1 cellular context compared by ENCODE assay signal in the genomic region with DNA sequence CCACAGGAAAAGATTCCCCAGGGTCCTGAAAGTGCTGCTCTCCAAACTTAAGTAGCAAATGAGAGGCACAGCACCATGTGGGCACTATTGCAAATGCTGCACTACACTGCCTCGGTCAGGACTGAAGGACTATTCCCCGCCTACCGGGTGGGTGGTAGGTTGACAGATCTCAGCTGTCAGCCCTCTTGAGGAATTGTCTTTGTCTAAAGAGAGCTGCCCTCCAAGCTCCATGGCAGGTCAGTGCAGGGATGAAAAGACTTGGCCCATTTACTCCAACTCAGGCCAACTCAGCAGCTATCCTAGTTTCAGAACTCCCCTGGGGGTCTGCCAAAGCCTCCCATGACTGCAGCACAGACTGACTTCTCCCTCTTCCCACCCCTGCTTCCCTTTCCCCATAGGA.
TF ChIP-seq lines count a peak whose summit lies in the region.

No MANE protein-coding gene starts in this region.

TF ChIP-seq in HepG2, 621 proteins besides CTCF, POLR2A, EP300 and RAD21:
- TF ChIP-seq ZFP37 (CRISPR knock-in tag; IDR thresholded peaks at IDR 0.05; ENCODE audit: borderline replicate concordance) (no peak), MAF1 (CRISPR knock-in tag; IDR thresholded peaks at IDR 0.05; ENCODE audit: borderline replicate concordance) (no peak), GATAD2A (CRISPR knock-in tag; IDR thresholded peaks at IDR 0.05) (no peak)
- TF ChIP-seq, protein P1, sequence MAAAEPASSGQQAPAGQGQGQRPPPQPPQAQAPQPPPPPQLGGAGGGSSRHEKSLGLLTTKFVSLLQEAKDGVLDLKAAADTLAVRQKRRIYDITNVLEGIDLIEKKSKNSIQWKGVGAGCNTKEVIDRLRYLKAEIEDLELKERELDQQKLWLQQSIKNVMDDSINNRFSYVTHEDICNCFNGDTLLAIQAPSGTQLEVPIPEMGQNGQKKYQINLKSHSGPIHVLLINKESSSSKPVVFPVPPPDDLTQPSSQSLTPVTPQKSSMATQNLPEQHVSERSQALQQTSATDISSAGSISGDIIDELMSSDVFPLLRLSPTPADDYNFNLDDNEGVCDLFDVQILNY (CRISPR knock-in tag; conservative IDR thresholded peaks at IDR 0.05): 0 out of 2 replicates have a peak, but pooled peaks have one; percentile 36
- TF ChIP-seq, protein P2, sequence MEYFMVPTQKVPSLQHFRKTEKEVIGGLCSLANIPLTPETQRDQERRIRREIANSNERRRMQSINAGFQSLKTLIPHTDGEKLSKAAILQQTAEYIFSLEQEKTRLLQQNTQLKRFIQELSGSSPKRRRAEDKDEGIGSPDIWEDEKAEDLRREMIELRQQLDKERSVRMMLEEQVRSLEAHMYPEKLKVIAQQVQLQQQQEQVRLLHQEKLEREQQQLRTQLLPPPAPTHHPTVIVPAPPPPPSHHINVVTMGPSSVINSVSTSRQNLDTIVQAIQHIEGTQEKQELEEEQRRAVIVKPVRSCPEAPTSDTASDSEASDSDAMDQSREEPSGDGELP (IDR thresholded peaks at IDR 0.05; ENCODE audit: borderline replicate concordance, low read depth): peak; percentile 53; the same call in 1 of the 2 replicates
- TF ChIP-seq, protein P3, sequence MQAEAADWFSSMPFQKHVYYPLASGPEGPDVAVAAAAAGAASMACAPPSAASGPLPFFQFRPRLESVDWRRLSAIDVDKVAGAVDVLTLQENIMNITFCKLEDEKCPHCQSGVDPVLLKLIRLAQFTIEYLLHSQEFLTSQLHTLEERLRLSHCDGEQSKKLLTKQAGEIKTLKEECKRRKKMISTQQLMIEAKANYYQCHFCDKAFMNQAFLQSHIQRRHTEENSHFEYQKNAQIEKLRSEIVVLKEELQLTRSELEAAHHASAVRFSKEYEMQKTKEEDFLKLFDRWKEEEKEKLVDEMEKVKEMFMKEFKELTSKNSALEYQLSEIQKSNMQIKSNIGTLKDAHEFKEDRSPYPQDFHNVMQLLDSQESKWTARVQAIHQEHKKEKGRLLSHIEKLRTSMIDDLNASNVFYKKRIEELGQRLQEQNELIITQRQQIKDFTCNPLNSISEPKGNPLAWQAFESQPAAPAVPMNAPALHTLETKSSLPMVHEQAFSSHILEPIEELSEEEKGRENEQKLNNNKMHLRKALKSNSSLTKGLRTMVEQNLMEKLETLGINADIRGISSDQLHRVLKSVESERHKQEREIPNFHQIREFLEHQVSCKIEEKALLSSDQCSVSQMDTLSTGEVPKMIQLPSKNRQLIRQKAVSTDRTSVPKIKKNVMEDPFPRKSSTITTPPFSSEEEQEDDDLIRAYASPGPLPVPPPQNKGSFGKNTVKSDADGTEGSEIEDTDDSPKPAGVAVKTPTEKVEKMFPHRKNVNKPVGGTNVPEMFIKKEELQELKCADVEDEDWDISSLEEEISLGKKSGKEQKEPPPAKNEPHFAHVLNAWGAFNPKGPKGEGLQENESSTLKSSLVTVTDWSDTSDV (CRISPR knock-in tag; IDR thresholded peaks at IDR 0.05): no peak
TF ChIP-seq in HepG2: peak in this region for 2.
